ENCODE assay signal across 1 cellular context in genomic region chr22:37500745-37501144, GRCh38.
TF ChIP-seq lines count a peak whose summit lies in the region.

No MANE protein-coding gene starts in this region.

TF ChIP-seq in H1, 55 proteins besides CTCF, POLR2A, EP300 and RAD21:
- peak; percentile 89 for TF ChIP-seq KDM1A (IDR thresholded peaks at IDR 0.05; ENCODE audit: borderline replicate concordance, low read length)
- no peak for TF ChIP-seq NANOG (IDR thresholded peaks at IDR 0.05; ENCODE audit: insufficient read depth, low read depth, low read length, poor library complexity, severe bottlenecking)
- no peak for TF ChIP-seq CEBPB (IDR thresholded peaks at IDR 0.05; ENCODE audit: low read depth, low read length)
- TF ChIP-seq SP1 (IDR thresholded peaks at IDR 0.05; ENCODE audit: low read depth, low read length): no peak
- TF ChIP-seq FOSL1 (IDR thresholded peaks at IDR 0.05; ENCODE audit: insufficient read depth, low read depth, low read length): no peak
- no peak for TF ChIP-seq MAX (IDR thresholded peaks at IDR 0.05)
- no peak for TF ChIP-seq SP2 (IDR thresholded peaks at IDR 0.05; ENCODE audit: low read length)
- no peak for TF ChIP-seq JUN (IDR thresholded peaks at IDR 0.05; ENCODE audit: low read depth, low read length)
